In genomic region chrX:153125696-153126095, GRCh38 we compare ENCODE assay signal across 6 cellular contexts. TPM values are rescaled to one million over a fixed set of nuclear protein-coding genes. Genes with fewer than 3 reads are reported as not detected.
"Had no signal": no experiment of that assay in that cellular context is flagged by ENCODE, and none has a peak within 500 bp of the region (broad histone marks: within the 10 kb centered on the region; RNA-seq: fewer than 3 reads in every experiment).

No MANE protein-coding gene starts in this region.

RNA-seq across cellular contexts. Expression of gene MAGEA1, which starts 53.4 kb away (rescaled TPM):
- total RNA-seq: GM23248, GM23338, H1, H7, H9, HFFc6 had no signal
- polyA plus RNA-seq: GM23248, GM23338, H1 had no signal
